ENCODE assay signal across 8 cellular contexts in the genomic region with DNA sequence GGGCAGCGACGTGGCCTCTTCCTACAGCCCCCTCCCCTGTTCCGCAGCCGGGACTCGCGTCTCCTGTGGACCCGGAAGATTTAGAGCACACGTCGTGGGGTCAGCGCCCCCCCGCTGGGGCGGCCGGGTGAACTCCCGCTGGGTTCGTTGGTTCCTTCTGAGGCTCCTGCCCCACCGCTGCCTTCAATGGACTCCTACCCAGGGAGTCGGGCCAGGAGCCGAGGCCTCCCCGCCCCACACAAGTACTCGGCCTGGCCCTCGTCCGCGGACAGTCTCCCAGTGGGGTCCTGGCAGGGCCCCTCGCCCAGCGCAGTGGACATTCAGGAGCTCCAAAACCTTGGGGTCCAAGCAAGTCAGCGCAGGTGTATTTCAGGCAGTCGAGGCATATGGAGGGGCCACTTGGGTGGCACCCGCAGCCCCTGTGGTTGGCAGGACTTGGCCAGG. TPM values are rescaled to one million over a fixed set of nuclear protein-coding genes. Genes with fewer than 3 reads are reported as not detected.
A peak's percentile ranks its signal among the peaks of the same experiment; 100 is the strongest.
DNase-seq lines count a peak whose midpoint lies in the region; ATAC-seq, FAIRE-seq and TF ChIP-seq lines count a peak whose summit lies in the region.

No MANE protein-coding gene starts in this region.

- peaks cover 38% of the 10 kb centered on the region for H3K27me3 ChIP-seq in effector memory CD4-positive, alpha-beta T cell (replicated peaks; ENCODE audit: control insufficient read depth, insufficient read depth, low read length, poor library complexity, severe bottlenecking)

- H3K27ac ChIP-seq in effector memory CD4-positive, alpha-beta T cell (ENCODE audit: insufficient read depth, low read length, poor library complexity, severe bottlenecking), result no peak overlapping the region

- CTCF ChIA-PET in Calu3 (lab: Charles Lee), result interaction anchor here (1.4 kb wide), 1 partner anchor 22 kb away, joined by 5 read pairs; no protein-coding TSS in a partner anchor

- no peaks in the 10 kb centered on the region for H3K9me3 ChIP-seq in effector memory CD4-positive, alpha-beta T cell (ENCODE audit: control insufficient read depth, low read length)

- H3K4me1 ChIP-seq in effector memory CD4-positive, alpha-beta T cell (ENCODE audit: control insufficient read depth, insufficient read depth, low read length, poor library complexity, severe bottlenecking), result peaks cover 26% of the 10 kb centered on the region

- H3K4me3 ChIP-seq in effector memory CD4-positive, alpha-beta T cell (ENCODE audit: insufficient read depth, low read depth, low read length, poor library complexity, severe bottlenecking), result peak overlapping the region; percentile 45

- peak overlapping the region; percentile 64 for H3K4me3 Mint-ChIP-seq in Calu3 (ENCODE audit: low read depth, unreplicated experiment)
- peak overlapping the region; percentile 58 for H3K4me3 Mint-ChIP-seq in natural killer cell treated with Interleukin-12 subunit alpha and Interleukin-12 subunit beta and Interleukin-15 and Interleukin-18, amount 100 ng/mL, for 72 hours

- H3K36me3 Mint-ChIP-seq in Calu3 (ENCODE audit: insufficient read depth, unreplicated experiment), result peaks cover 18% of the 10 kb centered on the region
- no peaks in the 10 kb centered on the region for H3K36me3 Mint-ChIP-seq in natural killer cell treated with Interleukin-12 subunit alpha and Interleukin-12 subunit beta and Interleukin-15 and Interleukin-18, amount 100 ng/mL, for 72 hours

- ATAC-seq in natural killer cell treated with Interleukin-12 subunit alpha and Interleukin-12 subunit beta and Interleukin-15 and Interleukin-18, amount 100 ng/mL, for 72 hours, result no peak
- ATAC-seq in GM18861 (IDR thresholded peaks at IDR 0.05; ENCODE audit: unreplicated experiment), result no peak

- BruUV-seq in Calu3 (replicated peaks; lab: Mats Ljungman, UMichigan), result no TSS peak

- H3K36me3 ChIP-seq in effector memory CD4-positive, alpha-beta T cell (ENCODE audit: control insufficient read depth, insufficient read depth, low read length), result no peaks in the 10 kb centered on the region

- peaks cover 20% of the 10 kb centered on the region for H3K4me1 Mint-ChIP-seq in Calu3 (ENCODE audit: low read depth, unreplicated experiment)
- peaks cover 0 to 7% of the 10 kb centered on the region in 2 donors for H3K4me1 Mint-ChIP-seq in natural killer cell treated with Interleukin-12 subunit alpha and Interleukin-12 subunit beta and Interleukin-15 and Interleukin-18, amount 100 ng/mL, for 72 hours (ENCODE audit: low read depth in 2 of 2)

- no peak for FAIRE-seq in D721Med (lab: Jason Lieb, UNC)

- H3K27ac Mint-ChIP-seq in Calu3 (ENCODE audit: unreplicated experiment), result peak overlapping the region; percentile 15
- H3K27ac Mint-ChIP-seq in natural killer cell treated with Interleukin-12 subunit alpha and Interleukin-12 subunit beta and Interleukin-15 and Interleukin-18, amount 100 ng/mL, for 72 hours, result no peak overlapping the region

- TF ChIP-seq CTCF in Calu3 (IDR thresholded peaks at IDR 0.05; ENCODE audit: unreplicated experiment) (no peak), D721Med (IDR thresholded peaks at IDR 0.05; ENCODE audit: insufficient read depth, missing control alignments) (no peak)

- H3K9me3 Mint-ChIP-seq in Calu3 (ENCODE audit: low read depth, unreplicated experiment), result no peaks in the 10 kb centered on the region
- H3K9me3 Mint-ChIP-seq in natural killer cell treated with Interleukin-12 subunit alpha and Interleukin-12 subunit beta and Interleukin-15 and Interleukin-18, amount 100 ng/mL, for 72 hours, result no peaks in the 10 kb centered on the region

- peaks cover 87% of the 10 kb centered on the region for H3K27me3 Mint-ChIP-seq in Calu3 (ENCODE audit: unreplicated experiment)
- peaks cover 18 to 26% of the 10 kb centered on the region in 2 donors for H3K27me3 Mint-ChIP-seq in natural killer cell treated with Interleukin-12 subunit alpha and Interleukin-12 subunit beta and Interleukin-15 and Interleukin-18, amount 100 ng/mL, for 72 hours

- DNase-seq in Calu3 (no peak), NOMO-1 treated with DMSO at 0.1 percent for 48 hours (lab: John Stamatoyannopoulos, UW; ENCODE audit: unreplicated experiment) (peak; percentile 45), D721Med (ENCODE audit: insufficient read length, low spot score) (no peak), NCI-H345 (lab: John Stamatoyannopoulos, UW) (no peak), NCI-H446 (lab: John Stamatoyannopoulos, UW) (no peak)
- DNase-seq in effector memory CD4-positive, alpha-beta T cell, result no peak
- no peak for DNase-seq in natural killer cell treated with Interleukin-12 subunit alpha and Interleukin-12 subunit beta and Interleukin-15 and Interleukin-18, amount 100 ng/mL, for 72 hours (ENCODE audit: low spot score)

- intact Hi-C loops in Calu3 (cut with micrococcal nuclease; ENCODE audit: unreplicated experiment), result loop anchor here (10.0 kb wide), 1 partner anchor 225 kb away; no protein-coding TSS in a partner anchor

RNA-seq across cellular contexts. Expression of gene MMP17, which starts 1.2 kb away (rescaled TPM):
- total RNA-seq in Calu3 (2022), result 0.61 and 1.4 TPM in 2 replicates
- total RNA-seq in natural killer cell treated with Interleukin-12 subunit alpha and Interleukin-12 subunit beta and Interleukin-15 and Interleukin-18, amount 100 ng/mL, for 72 hours, result not detected
